8 cellular contexts compared by ENCODE assay signal in genomic region chr1:46394108-46394871, GRCh38. TPM values are rescaled to one million over a fixed set of nuclear protein-coding genes. Genes with fewer than 3 reads are reported as not detected.
DNase-seq lines count a peak whose midpoint lies in the region; ATAC-seq, FAIRE-seq and TF ChIP-seq lines count a peak whose summit lies in the region.

FAAH (plus strand) TSS chr1:46394317; CDS start chr1:46394349, 32 bp downstream.

- H3K4me1 ChIP-seq in H1 (replicated peaks in 1 of 4; ENCODE audit: control insufficient read depth in 3 of 4, insufficient read depth in 4 of 4, low read length in 3 of 4): peaks cover 0 to 12% (median 6%) of the 10 kb centered on the region in 4 experiments; a peak in 5 of 7 replicates
- H3K4me1 ChIP-seq in mesenchymal stem cell (ENCODE audit: control insufficient read depth, insufficient read depth, low read depth, low read length): peaks cover 9% of the 10 kb centered on the region

- H3K9me3 ChIP-seq in H1 (ENCODE audit: insufficient read depth in 2 of 2, low read depth in 1 of 2, low read length in 1 of 2) (no peaks in the 10 kb centered on the region), mesenchymal stem cell (ENCODE audit: control insufficient read depth, low read length) (peaks cover 22% of the 10 kb centered on the region)

- H4K5ac ChIP-seq in H1 (ENCODE audit: insufficient read length, low read depth, low read length): no peak within 1 kb of the TSS

- H3K23me2 ChIP-seq in H1 (ENCODE audit: low read depth, low read length): peaks cover 12% of the 10 kb centered on the region

- H3K18ac ChIP-seq in H1 (ENCODE audit: extremely low read depth, low read length) (no peak within 1 kb of the TSS; the same call in 1 of the 2 replicates), mesenchymal stem cell (ENCODE audit: low read depth in 1 of 2, low read length in 2 of 2) (peak within 1 kb of the TSS; percentile 50 to 70)

- H3K4me2 ChIP-seq in H1 (ENCODE audit: insufficient read depth in 1 of 2, low read depth in 2 of 2, low read length in 2 of 2) (peak within 1 kb of the TSS; percentile 90 to 95), mesenchymal stem cell (ENCODE audit: low read length, poor library complexity, severe bottlenecking) (peak within 1 kb of the TSS; percentile 85)

- CTCF ChIA-PET in activated CD8-positive, alpha-beta memory T cell treated with anti-CD3 and anti-CD28 coated beads, Interleukin-2, amount 10 ng/mL, durations not matched to agents 7 days and 5 days (lab: Charles Lee): no interaction called here
- CTCF ChIA-PET in H1 (lab: Charles Lee; ENCODE audit: partially characterized antibody): interaction anchor here (0.7 to 1.6 kb wide), 6 partner anchors 9 to 133 kb away, joined by 3 to 6 read pairs (median 4); no protein-coding TSS in a partner anchor

- no peak within 1 kb of the TSS for H3K4me3 Mint-ChIP-seq in activated CD8-positive, alpha-beta memory T cell treated with anti-CD3 and anti-CD28 coated beads, Interleukin-2, amount 10 ng/mL, durations not matched to agents 7 days and 5 days

- H3K14ac ChIP-seq in H1 (ENCODE audit: insufficient read length) (no peak within 1 kb of the TSS), mesenchymal stem cell (ENCODE audit: low read length in 2 of 2) (peak within 1 kb of the TSS in 1 of 2 experiments; percentile 21)

- H4K20me1 ChIP-seq in H1 (replicated peaks in 1 of 2; ENCODE audit: control insufficient read depth in 1 of 2, insufficient read depth in 2 of 2, low read length in 2 of 2): peaks cover 0 to 6% of the 10 kb centered on the region in 2 experiments

- H2BK12ac ChIP-seq in H1 (ENCODE audit: low read depth, low read length): peak within 1 kb of the TSS; percentile 80; the same call in 1 of the 2 replicates
- no peak within 1 kb of the TSS for H2BK12ac ChIP-seq in mesenchymal stem cell (ENCODE audit: low read length in 2 of 2)

- H3K56ac ChIP-seq in H1 (replicated peaks; ENCODE audit: insufficient read length, low read depth, low read length): no peak within 1 kb of the TSS

- no peak for TF ChIP-seq RAD21 in H1 (IDR thresholded peaks at IDR 0.05 in 1 of 2, conservative IDR thresholded peaks at IDR 0.05 in 1 of 2; ENCODE audit: low read depth in 2 of 2, low read length in 2 of 2)

- peaks cover 3% of the 10 kb centered on the region for H3K9me3 Mint-ChIP-seq in activated CD8-positive, alpha-beta memory T cell treated with anti-CD3 and anti-CD28 coated beads, Interleukin-2, amount 10 ng/mL, durations not matched to agents 7 days and 5 days (ENCODE audit: low read depth)

- no peak within 1 kb of the TSS; the same call in 1 of the 2 replicates for H2AK5ac ChIP-seq in H1 (ENCODE audit: low read depth, low read length)
- H2AK5ac ChIP-seq in mesenchymal stem cell (ENCODE audit: low read length, severe bottlenecking): no peak within 1 kb of the TSS

- H2BK5ac ChIP-seq in H1 (ENCODE audit: low read depth, low read length) (no peak within 1 kb of the TSS), mesenchymal stem cell (ENCODE audit: low read depth, low read length, poor library complexity, severe bottlenecking) (no peak within 1 kb of the TSS)

- H2BK20ac ChIP-seq in H1 (ENCODE audit: low read length): peak within 1 kb of the TSS; percentile 18; the same call in 1 of the 2 replicates

- peak; percentile 74 for ATAC-seq in activated CD8-positive, alpha-beta memory T cell treated with anti-CD3 and anti-CD28 coated beads, Interleukin-2, amount 10 ng/mL, durations not matched to agents 7 days and 5 days
- ATAC-seq in GM18868 (IDR thresholded peaks at IDR 0.05; ENCODE audit: unreplicated experiment): no peak
- no peak for ATAC-seq in HG02885 (IDR thresholded peaks at IDR 0.05; ENCODE audit: poor library complexity, unreplicated experiment)

- WGBS in H1 (ENCODE audit: extremely low coverage in 1 of 2, insufficient coverage in 1 of 2, insufficient read length in 1 of 2, insufficient replicate concordance in 2 of 2, low coverage in 1 of 2, low lambda C conversion rate in 2 of 2, missing lambda C conversion rate in 1 of 2), 2 experiments: 2% methylated on average over 74 of the region's 75 CpGs; no CpG with 5 or more reads in 1 of the 2 experiments
- 4% methylated on average over 66 of the region's 75 CpGs for WGBS in mesenchymal stem cell

- no peak for TF ChIP-seq CTCF in H1 (IDR thresholded peaks at IDR 0.05; ENCODE audit: control extremely low read depth in 1 of 3, insufficient read depth in 1 of 3, low read depth in 1 of 3, low read length in 3 of 3)

- H3K79me1 ChIP-seq in H1 (ENCODE audit: low read depth, low read length) (no peaks in the 10 kb centered on the region; the same call in 1 of the 2 replicates), mesenchymal stem cell (replicated peaks; ENCODE audit: low read length, poor library complexity, severe bottlenecking) (no peaks in the 10 kb centered on the region)

- TF ChIP-seq POLR2A in H1 (IDR thresholded peaks at IDR 0.05; ENCODE audit: control extremely low read depth in 1 of 2, low read depth in 2 of 2, low read length in 2 of 2): peak in 1 of 2 experiments; percentile 43; a peak in 1 of 3 replicates

- H2AFZ ChIP-seq in H1 (ENCODE audit: low read length): peak within 1 kb of the TSS; percentile 70; the same call in 1 of the 2 replicates
- H2AFZ ChIP-seq in mesenchymal stem cell (ENCODE audit: low read depth, low read length): peak within 1 kb of the TSS; percentile 93

- peak within 1 kb of the TSS; percentile 72 to 83 (median 76) for H3K9ac ChIP-seq in H1 (replicated peaks in 1 of 4; ENCODE audit: extremely low read depth in 1 of 4, low read depth in 3 of 4, low read length in 3 of 4)
- H3K9ac ChIP-seq in mesenchymal stem cell (ENCODE audit: low read length): peak within 1 kb of the TSS; percentile 20

- H4K8ac ChIP-seq in H1 (ENCODE audit: extremely low read depth, insufficient read depth, low read length) (peak within 1 kb of the TSS; percentile 85; the same call in 1 of the 2 replicates), mesenchymal stem cell (ENCODE audit: low read length) (peak within 1 kb of the TSS; percentile 80)

- peaks cover 5% of the 10 kb centered on the region for H3K4me1 Mint-ChIP-seq in activated CD8-positive, alpha-beta memory T cell treated with anti-CD3 and anti-CD28 coated beads, Interleukin-2, amount 10 ng/mL, durations not matched to agents 7 days and 5 days

- H3K4ac ChIP-seq in H1 (replicated peaks; ENCODE audit: insufficient read length, low read depth, low read length) (no peak within 1 kb of the TSS), mesenchymal stem cell (ENCODE audit: low read depth in 1 of 2, low read length in 2 of 2) (no peak within 1 kb of the TSS)

- H3K27ac ChIP-seq in H1 (ENCODE audit: low read depth, low read length) (peak within 1 kb of the TSS; percentile 69), mesenchymal stem cell (ENCODE audit: low read length, poor library complexity, severe bottlenecking) (no peak within 1 kb of the TSS)

- no peak for TF ChIP-seq EP300 in H1 (IDR thresholded peaks at IDR 0.05; ENCODE audit: borderline replicate concordance in 1 of 2, low read depth in 2 of 2, low read length in 2 of 2)

- H3K27me3 Mint-ChIP-seq in activated CD8-positive, alpha-beta memory T cell treated with anti-CD3 and anti-CD28 coated beads, Interleukin-2, amount 10 ng/mL, durations not matched to agents 7 days and 5 days: peaks cover 26% of the 10 kb centered on the region

- H3K23ac ChIP-seq in H1 (ENCODE audit: insufficient read length): no peak within 1 kb of the TSS
- peak within 1 kb of the TSS in 1 of 2 experiments; percentile 63 for H3K23ac ChIP-seq in mesenchymal stem cell (ENCODE audit: low read length in 2 of 2)

- H4K91ac ChIP-seq in H1 (replicated peaks; ENCODE audit: insufficient read length, low read length): no peak within 1 kb of the TSS
- H4K91ac ChIP-seq in mesenchymal stem cell (ENCODE audit: low read length): peak within 1 kb of the TSS; percentile 15

- no peaks in the 10 kb centered on the region; a peak in 1 of 8 replicates for H3K36me3 ChIP-seq in H1 (ENCODE audit: control insufficient read depth in 2 of 4, insufficient read depth in 4 of 4, low read length in 3 of 4)
- no peaks in the 10 kb centered on the region for H3K36me3 ChIP-seq in mesenchymal stem cell (ENCODE audit: control insufficient read depth in 1 of 2, insufficient read depth in 2 of 2, low read depth in 1 of 2, low read length in 2 of 2)

- peaks cover 14% of the 10 kb centered on the region for H3K36me3 Mint-ChIP-seq in activated CD8-positive, alpha-beta memory T cell treated with anti-CD3 and anti-CD28 coated beads, Interleukin-2, amount 10 ng/mL, durations not matched to agents 7 days and 5 days

- peak within 1 kb of the TSS; percentile 74 to 92 (median 81) for H3K4me3 ChIP-seq in H1 (ENCODE audit: extremely low read depth in 1 of 4, insufficient read depth in 2 of 4, low read depth in 3 of 4, low read length in 4 of 4)
- H3K4me3 ChIP-seq in mesenchymal stem cell (ENCODE audit: insufficient read depth in 1 of 2, low read depth in 1 of 2, low read length in 2 of 2): peak within 1 kb of the TSS; percentile 61 to 64

- H2BK15ac ChIP-seq in H1 (ENCODE audit: low read length) (0 out of 2 replicates have a peak within 1 kb of the TSS, but pooled peaks have one; percentile 29), mesenchymal stem cell (ENCODE audit: low read depth, poor library complexity, severe bottlenecking) (no peak within 1 kb of the TSS)

- H3K27ac Mint-ChIP-seq in activated CD8-positive, alpha-beta memory T cell treated with anti-CD3 and anti-CD28 coated beads, Interleukin-2, amount 10 ng/mL, durations not matched to agents 7 days and 5 days: no peak within 1 kb of the TSS

- H2BK120ac ChIP-seq in H1 (replicated peaks; ENCODE audit: low read depth, low read length) (no peak within 1 kb of the TSS), mesenchymal stem cell (ENCODE audit: low read depth, low read length) (peak within 1 kb of the TSS; percentile 34)

- H3K79me2 ChIP-seq in H1 (ENCODE audit: control insufficient read depth in 1 of 2, insufficient read depth in 2 of 2, low read length in 2 of 2): peaks cover 0 to 27% of the 10 kb centered on the region in 2 experiments; a peak in 2 of 4 replicates

- no peak for FAIRE-seq in H1 (lab: Jason Lieb, UNC)

- H3K27me3 ChIP-seq in H1 (replicated peaks in 1 of 4; ENCODE audit: control insufficient read depth in 3 of 4, extremely low read depth in 1 of 4, insufficient read depth in 3 of 4, low read length in 3 of 4) (peaks cover 0 to 2% (median under 1%) of the 10 kb centered on the region in 4 experiments; a peak in 2 of 7 replicates), mesenchymal stem cell (ENCODE audit: control insufficient read depth in 1 of 2, insufficient read depth in 1 of 2, low read length in 2 of 2) (peaks cover 37 to 41% of the 10 kb centered on the region in 2 experiments)

- POLR2A ChIA-PET in H1 (lab: Charles Lee; ENCODE audit: partially characterized antibody): interaction anchor here (1.2 to 1.9 kb wide), 8 partner anchors 9 to 40 kb away, joined by 3 to 10 read pairs (median 4); no protein-coding TSS in a partner anchor

- peak; percentile 77 for DNase-seq in AG20443 (ENCODE audit: low spot score)
- peak; percentile 83 for DNase-seq in HuH-7.5 (ENCODE audit: low spot score)
- DNase-seq in activated CD8-positive, alpha-beta memory T cell treated with anti-CD3 and anti-CD28 coated beads, Interleukin-2, amount 10 ng/mL, durations not matched to agents 7 days and 5 days: no peak
- DNase-seq in H1 (ENCODE audit: low read depth in 1 of 2, low spot score in 2 of 2): peak in 1 of 2 experiments; percentile 94
- DNase-seq in mesenchymal stem cell: peak; percentile 59
- DNase-seq in stimulated activated CD8-positive, alpha-beta memory T cell treated with anti-CD3 and anti-CD28 coated beads, Interleukin-4, amount 100 ng/mL, for 24 hours (ENCODE audit: low read depth): peak; percentile 24

RNA-seq across cellular contexts. Expression of gene FAAH, which starts in this region (rescaled TPM):
- total RNA-seq in activated CD8-positive, alpha-beta memory T cell treated with anti-CD3 and anti-CD28 coated beads, Interleukin-2, amount 10 ng/mL, durations not matched to agents 7 days and 5 days: 1 to 10 TPM; 3.1 to 3.9 TPM
- total RNA-seq in H1 (2021; fragmentation: NEBNext Ultra II Directional; extraction: Animal tissue kit (Norgen Biotek cat#: 25700)): 43.5 and 47.3 TPM in 2 replicates
- polyA plus RNA-seq in H1 (2011; rRNA removed): 41.2 and 67.2 TPM in 2 replicates
- 55.2 TPM for polyA plus RNA-seq in H1 (2011; cell fraction: cytosol; rRNA removed)
- polyA plus RNA-seq in H1 (2011; cell fraction: nucleus; rRNA removed): 219 TPM
- 49.6 to 60.3 TPM (median 56.9 TPM) in 4 replicates for polyA plus RNA-seq in H1 (2012, experiment 1 of 2)
- polyA plus RNA-seq in H1 (2012, experiment 2 of 2): 29.1 TPM
- polyA plus RNA-seq in H1 (2013, experiment 1 of 2): 11.5 TPM
- 10.3 TPM for polyA plus RNA-seq in H1 (2013, experiment 2 of 2)
- 25.1 and 26.5 TPM in 2 replicates for polyA minus RNA-seq in H1 (2011; rRNA and poly(A)+ RNA removed)
- 23.8 TPM for polyA minus RNA-seq in H1 (2011; cell fraction: cytosol; rRNA and poly(A)+ RNA removed)
- polyA minus RNA-seq in H1 (2011; cell fraction: nucleus; rRNA and poly(A)+ RNA removed): 51.8 TPM
- polyA plus RNA-seq in mesenchymal stem cell (2013, experiment 1 of 2): 0.48 TPM
- 0.58 TPM for polyA plus RNA-seq in mesenchymal stem cell (2013, experiment 2 of 2)
